ENCODE assay signal across 24 cellular contexts in the genomic region with DNA sequence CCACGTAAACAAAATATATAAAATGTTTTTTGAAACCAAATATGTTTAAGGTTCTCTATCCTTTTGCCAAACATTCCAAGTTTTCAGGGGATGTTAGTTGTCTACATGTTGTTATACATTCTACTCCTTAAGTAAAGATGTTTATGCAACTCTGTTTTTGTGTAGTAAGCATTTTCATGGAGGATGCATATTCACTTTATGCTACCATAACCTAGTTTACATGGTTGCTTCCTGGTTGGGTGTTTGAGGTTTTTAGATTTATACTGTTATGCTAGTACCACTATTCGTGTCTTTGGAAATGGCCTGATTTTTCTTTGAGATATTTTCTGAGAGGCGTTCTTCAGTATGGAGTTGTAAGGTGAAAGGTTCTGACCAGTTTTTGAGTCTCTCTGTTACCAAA.
DNase-seq lines count a peak whose midpoint lies in the region; ATAC-seq and TF ChIP-seq lines count a peak whose summit lies in the region.
"Had no signal": no experiment of that assay in that cellular context is flagged by ENCODE, and none has a peak within 500 bp of the region (broad histone marks: within the 10 kb centered on the region; RNA-seq: fewer than 3 reads in every experiment).

No MANE protein-coding gene starts in this region.

- no peak for TF ChIP-seq CTCF in HL-60 (IDR thresholded peaks at IDR 0.05; ENCODE audit: insufficient read depth, low read length)
- no peak for TF ChIP-seq CTCF in activated CD8-positive, alpha-beta T cell treated with anti-CD3 and anti-CD28 coated beads for 36 hours (IDR thresholded peaks at IDR 0.05)
- TF ChIP-seq CTCF in mesothelial cell of epicardium (IDR thresholded peaks at IDR 0.05; ENCODE audit: unreplicated experiment): no peak
- no peak for TF ChIP-seq CTCF in A673 (conservative IDR thresholded peaks at IDR 0.05; ENCODE audit: low read depth, low read length)

- no peak for DNase-seq in activated CD4-positive, alpha-beta T cell treated with anti-CD3 and anti-CD28 coated beads, Interleukin-2, amount 10 ng/mL, durations not matched to agents 24 days and 14 days
- DNase-seq in activated CD4-positive, alpha-beta T cell treated with anti-CD3 and anti-CD28 coated beads for 48 hours: no peak
- DNase-seq in HL-60 (ENCODE audit: low read depth in 1 of 2, low spot score in 1 of 2) (no peak), mesothelial cell of epicardium (ENCODE audit: low spot score in 2 of 2, unreplicated experiment in 2 of 2) (no peak), A673 (ENCODE audit: low spot score) (no peak), left colon (no peak)
- no peak for DNase-seq in activated CD8-positive, alpha-beta T cell treated with anti-CD3 and anti-CD28 coated beads for 36 hours
- DNase-seq: 8988T; activated gamma-delta T cell treated with Interleukin-2 at 50 U/mL for 16 hours; Caco-2; caudate nucleus; mesendoderm; naive B cell; NCI-H187 treated with DMSO at 0.1 percent for 48 hours; NCI-H82; OCI-M1; right cardiac atrium; stimulated activated CD4-positive, alpha-beta T cell treated with anti-CD3 and anti-CD28 coated beads, Interleukin-12 subunit alpha, Interleukin-12 subunit beta, amount 100 ng/mL, for 4 hours; trophoblast cell had no signal

- peaks cover 67% of the 10 kb centered on the region for H3K36me3 Mint-ChIP-seq in activated CD4-positive, alpha-beta T cell treated with anti-CD3 and anti-CD28 coated beads, Interleukin-2, amount 10 ng/mL, durations not matched to agents 24 days and 14 days (ENCODE audit: low read depth)
- peaks cover 55% of the 10 kb centered on the region for H3K36me3 Mint-ChIP-seq in activated CD8-positive, alpha-beta T cell treated with anti-CD3 and anti-CD28 coated beads for 36 hours (ENCODE audit: low read depth)
- H3K36me3 Mint-ChIP-seq in mesothelial cell of epicardium: peaks cover 34% of the 10 kb centered on the region

- H3K4me3 ChIP-seq in HL-60 (replicated peaks; ENCODE audit: insufficient read depth, low read length): no peak overlapping the region
- no peak overlapping the region for H3K4me3 ChIP-seq in A673 (ENCODE audit: low read depth, low read length, poor library complexity, severe bottlenecking)
- H3K4me3 ChIP-seq: ascending aorta, HAP-1 had no signal

- H3K27ac Mint-ChIP-seq in activated CD4-positive, alpha-beta T cell treated with anti-CD3 and anti-CD28 coated beads, Interleukin-2, amount 10 ng/mL, durations not matched to agents 24 days and 14 days: peak overlapping the region; percentile 71
- H3K27ac Mint-ChIP-seq in activated CD8-positive, alpha-beta T cell treated with anti-CD3 and anti-CD28 coated beads for 36 hours: peak overlapping the region; percentile 76
- peak overlapping the region; percentile 2 for H3K27ac Mint-ChIP-seq in mesothelial cell of epicardium

- ATAC-seq in activated CD8-positive, alpha-beta T cell treated with anti-CD3 and anti-CD28 coated beads for 36 hours: no peak
- ATAC-seq in HG03139 (IDR thresholded peaks at IDR 0.05; ENCODE audit: unreplicated experiment) (no peak), left colon (no peak)
- ATAC-seq: activated CD4-positive, CD25-positive, alpha-beta regulatory T cell treated with anti-CD3 and anti-CD28 coated beads, Interleukin-2, amount 50 U/mL, for 24 hours; right cardiac atrium had no signal

- H3K4me3 Mint-ChIP-seq in activated CD4-positive, alpha-beta T cell treated with anti-CD3 and anti-CD28 coated beads, Interleukin-2, amount 10 ng/mL, durations not matched to agents 24 days and 14 days: no peak overlapping the region
- H3K4me3 Mint-ChIP-seq in activated CD8-positive, alpha-beta T cell treated with anti-CD3 and anti-CD28 coated beads for 36 hours: no peak overlapping the region
- no peak overlapping the region for H3K4me3 Mint-ChIP-seq in mesothelial cell of epicardium
- H3K4me3 Mint-ChIP-seq: naive B cell had no signal

- POLR2A ChIA-PET in activated CD8-positive, alpha-beta T cell treated with anti-CD3 and anti-CD28 coated beads for 36 hours (lab: Charles Lee): no interaction called here
- POLR2A ChIA-PET in A673 (lab: Charles Lee; ENCODE audit: low non-redundant PET): no interaction called here

- intact Hi-C loops in activated CD4-positive, alpha-beta T cell treated with anti-CD3 and anti-CD28 coated beads, Interleukin-2, amount 10 ng/mL, durations not matched to agents 24 days and 14 days (cut with micrococcal nuclease): loop anchor here (5.0 kb wide), 1 partner anchor 42 kb away; no protein-coding TSS in a partner anchor
- intact Hi-C loops in activated CD8-positive, alpha-beta T cell treated with anti-CD3 and anti-CD28 coated beads for 36 hours (cut with micrococcal nuclease): no loop called here
- intact Hi-C loops in A673 (cut with micrococcal nuclease; ENCODE audit: unreplicated experiment): no loop called here
- intact Hi-C loops in left colon (cut with DNase I, micrococcal nuclease): no loop called here

- no peaks in the 10 kb centered on the region for H3K27me3 Mint-ChIP-seq in activated CD4-positive, alpha-beta T cell treated with anti-CD3 and anti-CD28 coated beads, Interleukin-2, amount 10 ng/mL, durations not matched to agents 24 days and 14 days
- H3K27me3 Mint-ChIP-seq in activated CD8-positive, alpha-beta T cell treated with anti-CD3 and anti-CD28 coated beads for 36 hours: no peaks in the 10 kb centered on the region
- no peaks in the 10 kb centered on the region for H3K27me3 Mint-ChIP-seq in mesothelial cell of epicardium (ENCODE audit: low read depth)
- H3K27me3 Mint-ChIP-seq: naive B cell had no signal

- H3K36me3 ChIP-seq in A673 (ENCODE audit: insufficient read depth, low read length, poor library complexity, severe bottlenecking): no peaks in the 10 kb centered on the region
- H3K36me3 ChIP-seq: HAP-1 had no signal

- peak overlapping the region; percentile 82 for H3K27ac ChIP-seq in HL-60 (replicated peaks)
- H3K27ac ChIP-seq in A673 (ENCODE audit: low read depth, low read length, poor library complexity, severe bottlenecking): no peak overlapping the region
- H3K27ac ChIP-seq: ascending aorta, KMS-11 had no signal

- H3K27me3 ChIP-seq in HL-60 (ENCODE audit: insufficient read depth, poor library complexity, severe bottlenecking) (no peaks in the 10 kb centered on the region), A673 (replicated peaks; ENCODE audit: insufficient read depth, low read depth, low read length, poor library complexity) (peaks cover 6% of the 10 kb centered on the region)
- H3K27me3 ChIP-seq: ascending aorta had no signal

- H3K9me3 Mint-ChIP-seq in activated CD4-positive, alpha-beta T cell treated with anti-CD3 and anti-CD28 coated beads, Interleukin-2, amount 10 ng/mL, durations not matched to agents 24 days and 14 days: peaks cover 5% of the 10 kb centered on the region
- H3K9me3 Mint-ChIP-seq in activated CD8-positive, alpha-beta T cell treated with anti-CD3 and anti-CD28 coated beads for 36 hours: peaks cover 7% of the 10 kb centered on the region
- H3K9me3 Mint-ChIP-seq in mesothelial cell of epicardium: peaks cover 10% of the 10 kb centered on the region

- peaks cover 8% of the 10 kb centered on the region for H3K9me3 ChIP-seq in A673 (ENCODE audit: low read depth, low read length, poor library complexity, severe bottlenecking)
- H3K9me3 ChIP-seq: ascending aorta, HAP-1 had no signal

- H3K4me1 Mint-ChIP-seq in activated CD4-positive, alpha-beta T cell treated with anti-CD3 and anti-CD28 coated beads, Interleukin-2, amount 10 ng/mL, durations not matched to agents 24 days and 14 days: peaks cover 26% of the 10 kb centered on the region
- peaks cover 24% of the 10 kb centered on the region for H3K4me1 Mint-ChIP-seq in activated CD8-positive, alpha-beta T cell treated with anti-CD3 and anti-CD28 coated beads for 36 hours (ENCODE audit: low read depth)
- H3K4me1 Mint-ChIP-seq in mesothelial cell of epicardium: no peaks in the 10 kb centered on the region

- H3K4me1 ChIP-seq in A673 (ENCODE audit: insufficient read depth, low read length, poor library complexity, severe bottlenecking): no peaks in the 10 kb centered on the region
- H3K4me1 ChIP-seq: ascending aorta, HAP-1 had no signal

- CTCF ChIA-PET in activated CD8-positive, alpha-beta T cell treated with anti-CD3 and anti-CD28 coated beads for 36 hours (lab: Charles Lee): interaction anchor here (2.9 kb wide), 1 partner anchor 8 kb away, joined by 9 read pairs; no protein-coding TSS in a partner anchor
- CTCF ChIA-PET in A673 (lab: Charles Lee): no interaction called here

- no TSS peak for BruUV-seq in A673 (replicated peaks; lab: Mats Ljungman, UMichigan)

Comparison
In these comparisons a context has a peak if more than half of its experiments do, and no peak if none do; other contexts are left out.
1. H3K27ac Mint-ChIP-seq: peak in every context shown above with its lines; median percentile 76 in activated CD8-positive, alpha-beta T cell treated with anti-CD3 and anti-CD28 coated beads for 36 hours; 71 in activated CD4-positive, alpha-beta T cell treated with anti-CD3 and anti-CD28 coated beads, Interleukin-2, amount 10 ng/mL, durations not matched to agents 24 days and 14 days; 2 in mesothelial cell of epicardium.